ENCODE assay signal across 22 cellular contexts in genomic region chr20:53658973-53659372, GRCh38.
DNase-seq lines count a peak whose midpoint lies in the region; ATAC-seq and TF ChIP-seq lines count a peak whose summit lies in the region.
"Had no signal": no experiment of that assay in that cellular context is flagged by ENCODE, and none has a peak within 500 bp of the region (broad histone marks: within the 10 kb centered on the region; RNA-seq: fewer than 3 reads in every experiment).

No MANE protein-coding gene starts in this region.

- ATAC-seq in activated CD8-positive, alpha-beta T cell treated with anti-CD3 and anti-CD28 coated beads for 36 hours = no peak
- ATAC-seq in naive B cell (ENCODE audit: low read depth in 2 of 2) (no peak), psoas muscle (no peak)
- ATAC-seq: upper lobe of right lung had no signal

- peaks cover 62% of the 10 kb centered on the region for H3K4me1 Mint-ChIP-seq in activated CD8-positive, alpha-beta T cell treated with anti-CD3 and anti-CD28 coated beads for 36 hours (ENCODE audit: low read depth)
- H3K4me1 Mint-ChIP-seq in naive B cell = peaks cover 32 to 77% (median 61%) of the 10 kb centered on the region in 3 donors

- DNase-seq in DMS 273 (lab: John Stamatoyannopoulos, UW; ENCODE audit: unreplicated experiment) (peak; percentile 44), DMS 273 treated with DMSO at 0.1 percent for 48 hours (lab: John Stamatoyannopoulos, UW) (no peak), naive B cell (no peak), BE2C (no peak), psoas muscle (no peak), head of caudate nucleus (no peak)
- no peak for DNase-seq in activated CD8-positive, alpha-beta T cell treated with anti-CD3 and anti-CD28 coated beads for 36 hours
- DNase-seq: activated CD4-positive, alpha-beta T cell treated with anti-CD3 and anti-CD28 coated beads, Interleukin-2, amount 10 ng/mL, durations not matched to agents 24 days and 14 days; AML-193; Calu3; H9; NCI-H1694; NCI-H446 treated with DMSO at 0.1 percent for 48 hours; NK-92 treated with Interleukin-12 subunit alpha and Interleukin-12 subunit beta, amount 100 ng/mL, for 24 hours; sigmoid colon; stimulated activated CD4-positive, alpha-beta T cell treated with anti-CD3 and anti-CD28 coated beads, Interleukin-1b, Interleukin-23, amount 100 ng/mL, for 48 hours; upper lobe of right lung had no signal

- peaks cover 1% of the 10 kb centered on the region for H3K36me3 Mint-ChIP-seq in activated CD8-positive, alpha-beta T cell treated with anti-CD3 and anti-CD28 coated beads for 36 hours (ENCODE audit: low read depth)
- H3K36me3 Mint-ChIP-seq in naive B cell = no peaks in the 10 kb centered on the region
- H3K36me3 Mint-ChIP-seq: IgD-negative memory B cell had no signal

- no peak overlapping the region for H3K27ac ChIP-seq in HEK293 (ENCODE audit: extremely low read depth, low read depth, low read length)
- H3K27ac ChIP-seq in psoas muscle = no peak overlapping the region
- H3K27ac ChIP-seq: 22Rv1, sigmoid colon had no signal

- 70 to 78% (median 75%) methylated on average over 11 of the region's 11 CpGs for WGBS in psoas muscle, 3 donors

- intact Hi-C loops in activated CD8-positive, alpha-beta T cell treated with anti-CD3 and anti-CD28 coated beads for 36 hours (cut with micrococcal nuclease) = loop anchor here (5.0 kb wide), 1 partner anchor 82 kb away; no protein-coding TSS in a partner anchor
- intact Hi-C loops in psoas muscle (cut with DNase I) = no loop called here
- intact Hi-C loops in head of caudate nucleus (cut with DNase I) = no loop called here

- H3K27me3 Mint-ChIP-seq in activated CD8-positive, alpha-beta T cell treated with anti-CD3 and anti-CD28 coated beads for 36 hours = no peaks in the 10 kb centered on the region
- no peaks in the 10 kb centered on the region for H3K27me3 Mint-ChIP-seq in naive B cell
- H3K27me3 Mint-ChIP-seq: activated CD4-positive, alpha-beta T cell treated with anti-CD3 and anti-CD28 coated beads, Interleukin-2, amount 10 ng/mL, durations not matched to agents 24 days and 14 days; IgD-negative memory B cell; stimulated activated naive CD8-positive, alpha-beta T cell treated with anti-CD3 and anti-CD28 coated beads, Interleukin-15, Interleukin-2, amounts not matched to agents 100 ng/mL and 50 ng/mL, for 24 hours had no signal

- H3K9me3 Mint-ChIP-seq in activated CD8-positive, alpha-beta T cell treated with anti-CD3 and anti-CD28 coated beads for 36 hours = no peaks in the 10 kb centered on the region
- no peaks in the 10 kb centered on the region for H3K9me3 Mint-ChIP-seq in naive B cell
- H3K9me3 Mint-ChIP-seq: activated CD4-positive, alpha-beta T cell treated with anti-CD3 and anti-CD28 coated beads, Interleukin-2, amount 10 ng/mL, durations not matched to agents 24 days and 14 days; H9; IgD-negative memory B cell; stimulated activated naive CD8-positive, alpha-beta T cell treated with anti-CD3 and anti-CD28 coated beads, Interleukin-15, Interleukin-2, amounts not matched to agents 100 ng/mL and 50 ng/mL, for 24 hours had no signal

- H3K27me3 ChIP-seq in BE2C (no peaks in the 10 kb centered on the region), psoas muscle (ENCODE audit: insufficient read depth in 3 of 3, low read length in 2 of 3) (no peaks in the 10 kb centered on the region)
- H3K27me3 ChIP-seq: ovary, sigmoid colon, upper lobe of right lung had no signal

- H3K36me3 ChIP-seq in HEK293 (ENCODE audit: control insufficient read depth in 2 of 2, insufficient read depth in 1 of 2, low read length in 2 of 2) = no peaks in the 10 kb centered on the region
- H3K36me3 ChIP-seq in BE2C = no peaks in the 10 kb centered on the region
- H3K36me3 ChIP-seq in psoas muscle (ENCODE audit: insufficient read depth in 1 of 2, low read depth in 1 of 2) = no peaks in the 10 kb centered on the region
- H3K36me3 ChIP-seq: ovary, sigmoid colon, upper lobe of right lung had no signal

- H3K27ac Mint-ChIP-seq in activated CD8-positive, alpha-beta T cell treated with anti-CD3 and anti-CD28 coated beads for 36 hours = no peak overlapping the region
- H3K27ac Mint-ChIP-seq in naive B cell = no peak overlapping the region
- H3K27ac Mint-ChIP-seq: stimulated activated naive CD8-positive, alpha-beta T cell treated with anti-CD3 and anti-CD28 coated beads, Interleukin-15, Interleukin-2, amounts not matched to agents 100 ng/mL and 50 ng/mL, for 24 hours had no signal

- CTCF ChIA-PET in HEK293 (lab: Yijun Ruan, JAX) = no interaction called here
- CTCF ChIA-PET in activated CD8-positive, alpha-beta T cell treated with anti-CD3 and anti-CD28 coated beads for 36 hours (lab: Charles Lee) = interaction anchor here (1.0 to 2.0 kb wide), 4 partner anchors 14 to 81 kb away, joined by 3 to 5 read pairs (median 4); no protein-coding TSS in a partner anchor

- H3K4me1 ChIP-seq in HEK293 (ENCODE audit: control insufficient read depth, insufficient read depth, low read length) = 0 out of 2 replicates have a peak, but pooled peaks cover 8% of the 10 kb centered on the region
- peaks cover 6% of the 10 kb centered on the region for H3K4me1 ChIP-seq in BE2C
- peaks cover 6% of the 10 kb centered on the region for H3K4me1 ChIP-seq in psoas muscle

- TF ChIP-seq CTCF in HEK293 (tag by site-specific recombination; IDR thresholded peaks at IDR 0.05) (no peak), BE2C (IDR thresholded peaks at IDR 0.05; ENCODE audit: low read depth, low read length) (no peak), psoas muscle (IDR thresholded peaks at IDR 0.05) (no peak)
- TF ChIP-seq CTCF in activated CD8-positive, alpha-beta T cell treated with anti-CD3 and anti-CD28 coated beads for 36 hours (IDR thresholded peaks at IDR 0.05) = no peak

- H3K9me3 ChIP-seq in HEK293 (ENCODE audit: control insufficient read depth, insufficient read depth, low read depth, low read length) = no peaks in the 10 kb centered on the region
- no peaks in the 10 kb centered on the region for H3K9me3 ChIP-seq in BE2C
- no peaks in the 10 kb centered on the region for H3K9me3 ChIP-seq in psoas muscle
- H3K9me3 ChIP-seq: ovary, sigmoid colon, upper lobe of right lung had no signal

- H3K4me3 ChIP-seq in HEK293 (ENCODE audit: low read depth, low read length) = no peak overlapping the region
- H3K4me3 ChIP-seq in BE2C (ENCODE audit: low read depth, low read length) = no peak overlapping the region
- H3K4me3 ChIP-seq in psoas muscle = no peak overlapping the region
- H3K4me3 ChIP-seq: ovary, sigmoid colon had no signal

- H3K4me3 Mint-ChIP-seq in activated CD8-positive, alpha-beta T cell treated with anti-CD3 and anti-CD28 coated beads for 36 hours = peak overlapping the region; percentile 17
- peak overlapping the region in 5 of 8 donors; percentile 9 to 77 (median 42) for H3K4me3 Mint-ChIP-seq in naive B cell
- H3K4me3 Mint-ChIP-seq: H9 had no signal

- POLR2A ChIA-PET in HEK293 (lab: Yijun Ruan, JAX) = no interaction called here
- POLR2A ChIA-PET in activated CD8-positive, alpha-beta T cell treated with anti-CD3 and anti-CD28 coated beads for 36 hours (lab: Charles Lee) = interaction anchor here (0.7 to 1.0 kb wide), 3 partner anchors 49 to 226 kb away, joined by 3 to 4 read pairs (median 3); no protein-coding TSS in a partner anchor

TF ChIP-seq in HEK293, 187 proteins besides CTCF, POLR2A, EP300 and RAD21 (continues in another document):
- TF ChIP-seq ZNF341 (tag by site-specific recombination; IDR thresholded peaks at IDR 0.05; ENCODE audit: low read depth) (peak; percentile 31; the same call in 1 of the 2 replicates), ZBTB44 (tag by site-specific recombination; IDR thresholded peaks at IDR 0.05) (no peak), KLF8 (tag by site-specific recombination; IDR thresholded peaks at IDR 0.05) (no peak), OSR2 (tag by site-specific recombination; IDR thresholded peaks at IDR 0.05) (peak; percentile 28; the same call in 1 of the 2 replicates), OVOL3 (tag by site-specific recombination; IDR thresholded peaks at IDR 0.05) (no peak), ZNF391 (tag by site-specific recombination; IDR thresholded peaks at IDR 0.05; ENCODE audit: borderline replicate concordance, low read depth) (no peak), ZNF174 (tag by site-specific recombination; IDR thresholded peaks at IDR 0.05) (no peak), HIC1 (tag by site-specific recombination; IDR thresholded peaks at IDR 0.05) (no peak)
